31 cellular contexts compared by ENCODE assay signal in the genomic region with DNA sequence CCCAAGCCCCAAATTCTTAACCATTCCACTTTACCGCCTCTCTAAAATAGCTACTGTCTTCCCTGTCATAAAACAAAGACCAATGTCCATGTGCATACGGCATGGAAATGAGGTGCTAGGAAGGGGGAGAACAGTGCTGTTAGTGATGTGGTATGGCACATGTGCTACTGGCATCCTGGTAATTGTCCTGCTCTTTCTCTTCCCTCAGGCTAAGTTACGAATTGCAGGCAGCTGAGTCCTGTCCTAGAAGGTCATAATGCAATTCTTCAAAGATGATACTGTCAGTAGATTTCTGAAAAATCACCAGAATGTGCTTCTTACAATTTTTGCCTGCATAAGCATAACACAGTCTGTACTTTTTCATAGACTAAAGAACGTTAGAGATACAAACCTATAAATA.
"Had no signal": no experiment of that assay in that cellular context is flagged by ENCODE, and none has a peak within 500 bp of the region (broad histone marks: within the 10 kb centered on the region; RNA-seq: fewer than 3 reads in every experiment).

No MANE protein-coding gene starts in this region.

- DNase-seq: activated B cell treated with CpG ODN at 0.5 μM for 24 hours; activated CD4-positive, alpha-beta T cell treated with anti-CD3 and anti-CD28 coated beads for 1 hour; activated CD4-positive, alpha-beta T cell treated with anti-CD3 and anti-CD28 coated beads, Interleukin-2, amount 10 ng/mL, durations not matched to agents 24 days and 14 days; activated CD4-positive, alpha-beta T cell treated with anti-CD3 and anti-CD28 coated beads, Interleukin-2, amount 50 U/mL, for 48 hours; activated CD8-positive, alpha-beta memory T cell treated with anti-CD3 and anti-CD28 coated beads, Interleukin-2, amount 10 ng/mL, durations not matched to agents 7 days and 5 days; activated effector memory CD4-positive, alpha-beta T cell treated with Interleukin-2 at 50 U/mL for 16 hours; activated naive CD4-positive, alpha-beta T cell treated with Interleukin-2 at 50 U/mL for 16 hours; activated naive CD8-positive, alpha-beta T cell treated with anti-CD3 and anti-CD28 coated beads, Interleukin-2, amount 50 U/mL, for 24 hours; activated T-cell treated with anti-CD3 and anti-CD28 coated beads, Interleukin-2, amount 50 U/mL, for 24 hours; amniotic stem cell; MG63; MV-4-11; NCI-H1105; NCI-H1436; NCI-H1694 treated with DMSO at 0.1 percent for 48 hours; NCI-H2029 treated with DMSO at 0.1 percent for 48 hours; NCI-H446; NCI-H524; NCI-H774; NK-92 treated with Interleukin-12 subunit alpha and Interleukin-12 subunit beta, amount 100 ng/mL, for 24 hours; OCI-M1; Right ventricle myocardium superior; SJCRH30; T-helper 9 cell had no signal

- H3K9me3 Mint-ChIP-seq: activated B cell treated with CpG ODN at 0.5 μM for 24 hours; activated CD4-positive, alpha-beta T cell treated with anti-CD3 and anti-CD28 coated beads, Interleukin-2, amount 10 ng/mL, durations not matched to agents 24 days and 14 days; activated T-cell treated with anti-CD3 and anti-CD28 coated beads, Interleukin-2, amount 50 U/mL, for 24 hours; activated T-helper 1 cell treated with anti-CD3 and anti-CD28 coated beads, Interleukin-12 subunit alpha, Interleukin-12 subunit beta, Interleukin-2, Interleukin-4 antibody, amounts not matched to agents 30 ng/mL and 10 ng/mL and 1 ng/mL, durations not matched to agents 14 hours and 24 hours and 36 hours; T-helper 1 cell treated with Interleukin-12 subunit alpha and Interleukin-12 subunit beta and Interleukin-4 antibody, amounts not matched to agents 30 μg/mL and 1 μg/mL, for 36 hours had no signal

- H3K4me1 Mint-ChIP-seq: activated B cell treated with CpG ODN at 0.5 μM for 24 hours; activated CD4-positive, alpha-beta T cell treated with anti-CD3 and anti-CD28 coated beads, Interleukin-2, amount 10 ng/mL, durations not matched to agents 24 days and 14 days; activated CD8-positive, alpha-beta memory T cell treated with anti-CD3 and anti-CD28 coated beads, Interleukin-2, amount 10 ng/mL, durations not matched to agents 7 days and 5 days; activated naive CD8-positive, alpha-beta T cell treated with anti-CD3 and anti-CD28 coated beads, Interleukin-2, amount 50 U/mL, for 24 hours had no signal

- H3K27me3 Mint-ChIP-seq: activated B cell treated with CpG ODN at 0.5 μM for 24 hours; activated CD4-positive, alpha-beta T cell treated with anti-CD3 and anti-CD28 coated beads, Interleukin-2, amount 10 ng/mL, durations not matched to agents 24 days and 14 days; activated T-cell treated with anti-CD3 and anti-CD28 coated beads, Interleukin-2, amount 50 U/mL, for 24 hours had no signal

- H3K4me3 ChIP-seq: ascending aorta, cardiac muscle cell, MG63, SJCRH30 had no signal

- ATAC-seq: activated CD8-positive, alpha-beta memory T cell treated with anti-CD3 and anti-CD28 coated beads, Interleukin-2, amount 10 ng/mL, durations not matched to agents 7 days and 5 days; activated naive CD4-positive, alpha-beta T cell treated with anti-CD3 and anti-CD28 coated beads, Interleukin-2, amount 50 U/mL, for 72 hours; activated naive CD8-positive, alpha-beta T cell treated with anti-CD3 and anti-CD28 coated beads, Interleukin-2, amount 50 U/mL, for 24 hours; Panc1 had no signal

- H3K36me3 Mint-ChIP-seq: activated CD8-positive, alpha-beta memory T cell treated with anti-CD3 and anti-CD28 coated beads, Interleukin-2, amount 10 ng/mL, durations not matched to agents 7 days and 5 days; activated naive CD4-positive, alpha-beta T cell treated with anti-CD3 and anti-CD28 coated beads, Interleukin-2, amount 50 U/mL, for 72 hours; brain had no signal

- H3K27ac Mint-ChIP-seq: activated B cell treated with CpG ODN at 0.5 μM for 24 hours; activated CD4-positive, alpha-beta T cell treated with anti-CD3 and anti-CD28 coated beads, Interleukin-2, amount 10 ng/mL, durations not matched to agents 24 days and 14 days; activated CD8-positive, alpha-beta memory T cell treated with anti-CD3 and anti-CD28 coated beads, Interleukin-2, amount 10 ng/mL, durations not matched to agents 7 days and 5 days; activated naive CD4-positive, alpha-beta T cell treated with anti-CD3 and anti-CD28 coated beads, Interleukin-2, amount 50 U/mL, for 72 hours; activated naive CD8-positive, alpha-beta T cell treated with anti-CD3 and anti-CD28 coated beads, Interleukin-2, amount 50 U/mL, for 24 hours; activated T-cell treated with anti-CD3 and anti-CD28 coated beads, Interleukin-2, amount 50 U/mL, for 24 hours; activated T-helper 1 cell treated with anti-CD3 and anti-CD28 coated beads, Interleukin-12 subunit alpha, Interleukin-12 subunit beta, Interleukin-2, Interleukin-4 antibody, amounts not matched to agents 30 ng/mL and 10 ng/mL and 1 ng/mL, durations not matched to agents 14 hours and 24 hours and 36 hours; brain; T-helper 1 cell treated with Interleukin-12 subunit alpha and Interleukin-12 subunit beta and Interleukin-4 antibody, amounts not matched to agents 30 μg/mL and 1 μg/mL, for 36 hours had no signal

- H3K4me3 Mint-ChIP-seq: activated B cell treated with CpG ODN at 0.5 μM for 24 hours; activated CD4-positive, alpha-beta T cell treated with anti-CD3 and anti-CD28 coated beads, Interleukin-2, amount 10 ng/mL, durations not matched to agents 24 days and 14 days; activated CD8-positive, alpha-beta memory T cell treated with anti-CD3 and anti-CD28 coated beads, Interleukin-2, amount 10 ng/mL, durations not matched to agents 7 days and 5 days; activated naive CD8-positive, alpha-beta T cell treated with anti-CD3 and anti-CD28 coated beads, Interleukin-2, amount 50 U/mL, for 24 hours; activated T-cell treated with anti-CD3 and anti-CD28 coated beads, Interleukin-2, amount 50 U/mL, for 24 hours; activated T-helper 1 cell treated with anti-CD3 and anti-CD28 coated beads, Interleukin-12 subunit alpha, Interleukin-12 subunit beta, Interleukin-2, Interleukin-4 antibody, amounts not matched to agents 30 ng/mL and 10 ng/mL and 1 ng/mL, durations not matched to agents 14 hours and 24 hours and 36 hours; brain; T-helper 1 cell treated with Interleukin-12 subunit alpha and Interleukin-12 subunit beta and Interleukin-4 antibody, amounts not matched to agents 30 μg/mL and 1 μg/mL, for 36 hours had no signal
